ENCODE assay signal across 1 cellular context in the genomic region with DNA sequence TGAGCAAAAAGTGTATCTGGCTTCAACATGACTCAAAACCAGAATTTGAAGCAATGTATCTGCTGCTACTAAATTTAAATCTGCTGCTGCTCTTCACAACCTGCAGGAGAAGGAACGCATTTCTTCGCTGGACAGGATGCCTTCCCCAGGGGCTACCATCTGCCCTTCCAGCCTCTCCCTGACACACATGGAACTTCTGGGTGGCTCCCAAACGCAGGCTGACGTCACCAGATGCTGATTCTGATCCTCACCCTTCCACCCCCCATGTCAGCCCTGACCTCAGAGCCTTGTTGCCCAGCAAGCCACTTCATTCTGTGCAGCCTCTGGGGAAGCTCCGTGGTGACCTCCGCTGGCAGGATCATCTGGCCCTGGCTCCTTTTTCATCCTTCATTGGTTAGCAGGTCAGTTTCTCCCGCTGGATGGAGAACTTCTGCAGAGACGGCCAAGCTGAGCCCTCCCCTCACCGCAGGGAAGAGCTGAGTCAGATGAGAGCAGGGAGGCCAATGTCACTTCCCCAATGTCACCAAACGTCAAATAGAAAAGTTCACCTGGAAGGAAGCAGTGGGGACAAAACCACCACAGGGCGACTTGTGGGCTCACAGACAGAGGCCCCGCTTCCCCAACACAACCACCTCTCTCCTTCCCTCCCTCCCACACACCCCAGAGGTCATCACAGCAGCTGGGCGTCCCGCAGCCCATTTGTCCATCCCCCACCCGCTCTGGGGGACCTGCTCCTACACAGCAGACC.
TF ChIP-seq lines count a peak whose summit lies in the region.

No MANE protein-coding gene starts in this region.

TF ChIP-seq in HepG2, 621 proteins besides CTCF, POLR2A, EP300 and RAD21:
- peak; percentile 37 for TF ChIP-seq ZNF687 (CRISPR knock-in tag; IDR thresholded peaks at IDR 0.05)
- TF ChIP-seq ETV6 (CRISPR knock-in tag; conservative IDR thresholded peaks at IDR 0.05): no peak
- TF ChIP-seq ZBTB38 (CRISPR knock-in tag; IDR thresholded peaks at IDR 0.05): peak; percentile 78
- peak; percentile 60 for TF ChIP-seq STAG1 (CRISPR knock-in tag; IDR thresholded peaks at IDR 0.05)
- TF ChIP-seq TAF1 (CRISPR knock-in tag; IDR thresholded peaks at IDR 0.05): 0 out of 2 replicates have a peak, but pooled peaks have one; percentile 18
- TF ChIP-seq ZNF691 (CRISPR knock-in tag; IDR thresholded peaks at IDR 0.05; ENCODE audit: borderline replicate concordance, low read depth): 0 out of 2 replicates have a peak, but pooled peaks have one; percentile 7
- no peak for TF ChIP-seq ZNF205 (CRISPR knock-in tag; IDR thresholded peaks at IDR 0.05)
- TF ChIP-seq, protein P1, sequence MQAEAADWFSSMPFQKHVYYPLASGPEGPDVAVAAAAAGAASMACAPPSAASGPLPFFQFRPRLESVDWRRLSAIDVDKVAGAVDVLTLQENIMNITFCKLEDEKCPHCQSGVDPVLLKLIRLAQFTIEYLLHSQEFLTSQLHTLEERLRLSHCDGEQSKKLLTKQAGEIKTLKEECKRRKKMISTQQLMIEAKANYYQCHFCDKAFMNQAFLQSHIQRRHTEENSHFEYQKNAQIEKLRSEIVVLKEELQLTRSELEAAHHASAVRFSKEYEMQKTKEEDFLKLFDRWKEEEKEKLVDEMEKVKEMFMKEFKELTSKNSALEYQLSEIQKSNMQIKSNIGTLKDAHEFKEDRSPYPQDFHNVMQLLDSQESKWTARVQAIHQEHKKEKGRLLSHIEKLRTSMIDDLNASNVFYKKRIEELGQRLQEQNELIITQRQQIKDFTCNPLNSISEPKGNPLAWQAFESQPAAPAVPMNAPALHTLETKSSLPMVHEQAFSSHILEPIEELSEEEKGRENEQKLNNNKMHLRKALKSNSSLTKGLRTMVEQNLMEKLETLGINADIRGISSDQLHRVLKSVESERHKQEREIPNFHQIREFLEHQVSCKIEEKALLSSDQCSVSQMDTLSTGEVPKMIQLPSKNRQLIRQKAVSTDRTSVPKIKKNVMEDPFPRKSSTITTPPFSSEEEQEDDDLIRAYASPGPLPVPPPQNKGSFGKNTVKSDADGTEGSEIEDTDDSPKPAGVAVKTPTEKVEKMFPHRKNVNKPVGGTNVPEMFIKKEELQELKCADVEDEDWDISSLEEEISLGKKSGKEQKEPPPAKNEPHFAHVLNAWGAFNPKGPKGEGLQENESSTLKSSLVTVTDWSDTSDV (CRISPR knock-in tag; IDR thresholded peaks at IDR 0.05): no peak
- TF ChIP-seq ZSCAN5A (CRISPR knock-in tag; IDR thresholded peaks at IDR 0.05; ENCODE audit: borderline replicate concordance): no peak
- TF ChIP-seq HOXA3 (CRISPR knock-in tag; IDR thresholded peaks at IDR 0.05): 0 out of 2 replicates have a peak, but pooled peaks have one; percentile 13
- TF ChIP-seq CREB1 (IDR thresholded peaks at IDR 0.05): peak; percentile 88
- TF ChIP-seq CREB1 (CRISPR knock-in tag; IDR thresholded peaks at IDR 0.05): no peak
- TF ChIP-seq SRSF1 (optimal IDR thresholded peaks at IDR 0.05; ENCODE audit: low read depth, low read length): no peak
- no peak for TF ChIP-seq NONO (IDR thresholded peaks at IDR 0.05)
- TF ChIP-seq NONO (CRISPR knock-in tag; conservative IDR thresholded peaks at IDR 0.05): no peak
